Comparison of ENCODE assay signal across 1 cellular context in genomic region chr1:8252266-8252951, GRCh38.
TF ChIP-seq lines count a peak whose summit lies in the region.

No MANE protein-coding gene starts in this region.

TF ChIP-seq in HepG2, 621 proteins besides CTCF, POLR2A, EP300 and RAD21 (continued from another document):
- no peak for TF ChIP-seq ZNF687 (CRISPR knock-in tag; IDR thresholded peaks at IDR 0.05)
- no peak for TF ChIP-seq ZNF552 (CRISPR knock-in tag; IDR thresholded peaks at IDR 0.05; ENCODE audit: borderline replicate concordance)
- TF ChIP-seq SYNCRIP (IDR thresholded peaks at IDR 0.05; ENCODE audit: insufficient read depth, low read depth, low read length): no peak
- TF ChIP-seq AGO2 (optimal IDR thresholded peaks at IDR 0.05; ENCODE audit: low read depth, low read length): no peak
- no peak for TF ChIP-seq SP4 (CRISPR knock-in tag; IDR thresholded peaks at IDR 0.05)
- no peak for TF ChIP-seq ZNF883 (CRISPR knock-in tag; IDR thresholded peaks at IDR 0.05; ENCODE audit: not compliant biosample characterization)
- no peak for TF ChIP-seq ZNF280B (CRISPR knock-in tag; IDR thresholded peaks at IDR 0.05; ENCODE audit: borderline replicate concordance)
